19 cellular contexts compared by ENCODE assay signal in the genomic region with DNA sequence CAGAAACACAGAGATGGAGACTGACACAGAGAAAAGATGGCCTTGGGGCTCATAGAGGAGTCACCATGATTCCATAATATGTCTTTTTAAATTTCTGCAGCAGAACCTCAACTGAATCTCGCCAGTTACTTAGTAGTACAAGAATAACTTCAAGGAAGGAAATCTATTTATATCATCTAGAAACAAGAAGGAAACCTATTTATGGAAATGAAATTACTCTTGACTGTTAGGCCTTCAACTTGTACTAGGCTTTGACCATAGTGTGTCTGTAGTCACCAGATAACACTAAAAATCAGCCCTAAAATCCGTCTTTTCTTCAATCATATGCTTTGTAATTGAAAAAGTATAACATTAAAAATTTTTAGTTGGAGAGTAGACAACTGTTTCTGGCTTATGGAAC.
"Had no signal": no experiment of that assay in that cellular context is flagged by ENCODE, and none has a peak within 500 bp of the region (broad histone marks: within the 10 kb centered on the region; RNA-seq: fewer than 3 reads in every experiment).

No MANE protein-coding gene starts in this region.

- H3K27ac ChIP-seq: heart right ventricle, neutrophil, psoas muscle, right lobe of liver, tibial artery, upper lobe of right lung, vagina had no signal

- DNase-seq: effector CD4-positive, alpha-beta T cell; heart right ventricle; hypothalamus; kidney glomerular epithelial cell; mammary epithelial cell; naive thymus-derived CD8-positive, alpha-beta T cell; psoas muscle; retina; right lobe of liver; stimulated activated CD4-positive, alpha-beta T cell treated with anti-CD3 and anti-CD28 coated beads, Interleukin-4, amount 100 ng/mL, for 1 hour; stimulated activated CD8-positive, alpha-beta memory T cell treated with anti-CD3 and anti-CD28 coated beads, Interleukin-4, amount 100 ng/mL, for 48 hours; tibial artery; upper lobe of right lung had no signal

- H3K36me3 Mint-ChIP-seq: naive thymus-derived CD8-positive, alpha-beta T cell; stimulated activated memory B cell treated with anti-CD40 and anti-IgM and Interleukin-4, amounts not matched to agents 10 μg/mL and 1 μg/mL and 100 μg/mL, for 72 hours had no signal

- H3K36me3 ChIP-seq: heart right ventricle, neutrophil, right lobe of liver, tibial artery, upper lobe of right lung, vagina had no signal

- H3K27me3 ChIP-seq: heart right ventricle, neutrophil, right lobe of liver, tibial artery, upper lobe of right lung, vagina had no signal

- H3K4me3 ChIP-seq: heart right ventricle, psoas muscle, right lobe of liver, tibial artery, upper lobe of right lung, vagina had no signal

- H3K4me1 Mint-ChIP-seq: naive thymus-derived CD8-positive, alpha-beta T cell; stimulated activated memory B cell treated with anti-CD40 and anti-IgM and Interleukin-4, amounts not matched to agents 10 μg/mL and 1 μg/mL and 100 μg/mL, for 72 hours had no signal

- H3K27me3 Mint-ChIP-seq: naive thymus-derived CD8-positive, alpha-beta T cell; stimulated activated memory B cell treated with anti-CD40 and anti-IgM and Interleukin-4, amounts not matched to agents 10 μg/mL and 1 μg/mL and 100 μg/mL, for 72 hours; stimulated activated naive CD8-positive, alpha-beta T cell treated with anti-CD3 and anti-CD28 coated beads, Interleukin-15, Interleukin-2, amounts not matched to agents 100 ng/mL and 50 ng/mL, for 24 hours had no signal

- FAIRE-seq: frontal cortex, islet of Langerhans had no signal

- H3K9me3 ChIP-seq: neutrophil, psoas muscle, right lobe of liver, tibial artery, upper lobe of right lung, vagina had no signal

- H3K4me3 Mint-ChIP-seq: naive thymus-derived CD8-positive, alpha-beta T cell; stimulated activated memory B cell treated with anti-CD40 and anti-IgM and Interleukin-4, amounts not matched to agents 10 μg/mL and 1 μg/mL and 100 μg/mL, for 72 hours; stimulated activated naive CD8-positive, alpha-beta T cell treated with anti-CD3 and anti-CD28 coated beads, Interleukin-15, Interleukin-2, amounts not matched to agents 100 ng/mL and 50 ng/mL, for 24 hours had no signal

- H3K27ac Mint-ChIP-seq: naive thymus-derived CD8-positive, alpha-beta T cell; stimulated activated memory B cell treated with anti-CD40 and anti-IgM and Interleukin-4, amounts not matched to agents 10 μg/mL and 1 μg/mL and 100 μg/mL, for 72 hours; stimulated activated naive CD8-positive, alpha-beta T cell treated with anti-CD3 and anti-CD28 coated beads, Interleukin-15, Interleukin-2, amounts not matched to agents 100 ng/mL and 50 ng/mL, for 24 hours had no signal

- H3K4me1 ChIP-seq: psoas muscle, right lobe of liver, tibial artery, upper lobe of right lung had no signal
